Comparison of ENCODE assay signal across 12 cellular contexts in genomic region chr3:44021646-44022594, GRCh38.
A peak's percentile ranks its signal among the peaks of the same experiment; 100 is the strongest.
DNase-seq lines count a peak whose midpoint lies in the region; ATAC-seq and TF ChIP-seq lines count a peak whose summit lies in the region.
"Had no signal": no experiment of that assay in that cellular context is flagged by ENCODE, and none has a peak within 500 bp of the region (broad histone marks: within the 10 kb centered on the region; RNA-seq: fewer than 3 reads in every experiment).

No MANE protein-coding gene starts in this region.

- H3K4me1 ChIP-seq in psoas muscle: no peaks in the 10 kb centered on the region

- peak overlapping the region; percentile 66 for H3K4me3 ChIP-seq in GM06990 (replicated peaks; ENCODE audit: low read depth, low read length)
- peak overlapping the region; percentile 50 to 58 for H3K4me3 ChIP-seq in foreskin fibroblast (ENCODE audit: low read depth in 1 of 2, low read length in 2 of 2)
- peak overlapping the region; percentile 16 for H3K4me3 ChIP-seq in psoas muscle

- H3K27ac ChIP-seq in psoas muscle: no peak overlapping the region
- H3K27ac ChIP-seq: skin epidermis had no signal

- H3K27ac Mint-ChIP-seq in T-helper 17 cell: no peak overlapping the region

- DNase-seq in GM06990 (ENCODE audit: extremely low read depth, insufficient read length) (no peak), T-helper 17 cell (no peak), foreskin fibroblast (peak in 1 of 2 donors; percentile 51), psoas muscle (no peak), SIG-M5 (lab: John Stamatoyannopoulos, UW) (no peak)
- DNase-seq: activated effector memory CD4-positive, alpha-beta T cell treated with anti-CD3 and anti-CD28 coated beads, Interleukin-2, amount 50 U/mL, for 16 hours; GF-D8; NCI-H1930 had no signal

- TF ChIP-seq CTCF in GM06990 (IDR thresholded peaks at IDR 0.05; ENCODE audit: insufficient read depth, low read length, poor library complexity, severe bottlenecking) (no peak), foreskin fibroblast (IDR thresholded peaks at IDR 0.05; ENCODE audit: low read depth, low read length) (no peak), psoas muscle (IDR thresholded peaks at IDR 0.05) (no peak)

- H3K4me3 Mint-ChIP-seq in T-helper 17 cell: peak overlapping the region; percentile 61

- no peaks in the 10 kb centered on the region for H3K36me3 Mint-ChIP-seq in T-helper 17 cell (ENCODE audit: low read depth)

- ATAC-seq in T-helper 17 cell (no peak), psoas muscle (no peak), GM18502 (IDR thresholded peaks at IDR 0.05; ENCODE audit: poor library complexity, unreplicated experiment) (no peak), HG03095 (IDR thresholded peaks at IDR 0.05; ENCODE audit: unreplicated experiment) (no peak), GM19035 (IDR thresholded peaks at IDR 0.05; ENCODE audit: unreplicated experiment) (no peak)

- H3K36me3 ChIP-seq in GM06990 (ENCODE audit: control insufficient read depth, insufficient read depth, low read length): no peaks in the 10 kb centered on the region
- H3K36me3 ChIP-seq in psoas muscle (ENCODE audit: insufficient read depth in 1 of 2, low read depth in 1 of 2): no peaks in the 10 kb centered on the region

- intact Hi-C loops in psoas muscle (cut with DNase I): no loop called here

- 6 to 7% (median 6%) methylated on average over 53 of the region's 53 CpGs for WGBS in psoas muscle, 3 donors

- peaks cover 81% of the 10 kb centered on the region for H3K27me3 Mint-ChIP-seq in T-helper 17 cell

- H3K9me3 ChIP-seq in T-helper 17 cell (ENCODE audit: control insufficient read depth, low read length, poor library complexity, severe bottlenecking): no peaks in the 10 kb centered on the region
- H3K9me3 ChIP-seq in psoas muscle: no peaks in the 10 kb centered on the region

- H3K27me3 ChIP-seq in GM06990 (replicated peaks; ENCODE audit: control insufficient read depth, insufficient read depth, low read length) (no peaks in the 10 kb centered on the region), psoas muscle (ENCODE audit: insufficient read depth in 3 of 3, low read length in 2 of 3) (peaks cover 9 to 52% (median 10%) of the 10 kb centered on the region in 3 donors)

- H3K4me1 Mint-ChIP-seq in T-helper 17 cell: peaks cover 3% of the 10 kb centered on the region

Comparison
In these comparisons a context has a peak if more than half of its experiments do, and no peak if none do; other contexts are left out.
1. H3K4me3 ChIP-seq: peak in every context shown above with its lines; median percentile 66 in GM06990; 54 in foreskin fibroblast; 16 in psoas muscle.